4 cellular contexts compared by ENCODE assay signal in the genomic region with DNA sequence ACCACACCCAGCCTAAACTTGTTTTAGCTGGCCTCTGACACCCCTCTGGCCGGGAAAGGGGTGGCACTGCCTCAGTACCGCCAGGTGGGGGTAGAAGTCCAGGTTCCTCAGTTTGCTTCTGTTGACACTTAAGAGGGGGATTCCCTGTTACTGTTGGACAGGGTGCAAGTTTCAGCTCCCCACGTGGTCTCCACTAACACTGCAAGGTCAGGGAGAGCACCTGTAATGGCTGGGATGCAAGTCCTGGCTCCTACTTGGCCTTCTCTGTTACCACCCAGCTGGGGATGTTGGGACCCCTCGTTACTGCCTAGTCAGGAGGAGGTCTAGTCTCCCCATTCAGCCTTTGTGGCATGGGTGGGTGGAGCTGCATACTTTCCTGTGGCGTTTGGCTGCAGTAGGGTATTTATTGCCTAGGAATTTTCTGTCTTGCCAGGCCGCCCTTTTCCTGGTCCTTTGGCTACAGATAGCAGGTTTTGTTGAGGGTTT.
TF ChIP-seq lines count a peak whose summit lies in the region.

No MANE protein-coding gene starts in this region.

TF ChIP-seq in SK-N-SH, 30 proteins besides CTCF, POLR2A, EP300 and RAD21 (continues in another document):
- TF ChIP-seq RCOR1 (IDR thresholded peaks at IDR 0.05; ENCODE audit: low read length) (no peak), EZH2phosphoT487 (IDR thresholded peaks at IDR 0.05; ENCODE audit: borderline replicate concordance, low read depth) (no peak), NFIC (IDR thresholded peaks at IDR 0.05; ENCODE audit: borderline replicate concordance) (no peak), FOXM1 (IDR thresholded peaks at IDR 0.05; ENCODE audit: low read depth) (no peak), TCF12 (IDR thresholded peaks at IDR 0.05) (no peak), RFX5 (IDR thresholded peaks at IDR 0.05; ENCODE audit: low read length) (no peak), MEF2A (IDR thresholded peaks at IDR 0.05; ENCODE audit: borderline replicate concordance, low read depth) (no peak)
- TF ChIP-seq, protein P1, sequence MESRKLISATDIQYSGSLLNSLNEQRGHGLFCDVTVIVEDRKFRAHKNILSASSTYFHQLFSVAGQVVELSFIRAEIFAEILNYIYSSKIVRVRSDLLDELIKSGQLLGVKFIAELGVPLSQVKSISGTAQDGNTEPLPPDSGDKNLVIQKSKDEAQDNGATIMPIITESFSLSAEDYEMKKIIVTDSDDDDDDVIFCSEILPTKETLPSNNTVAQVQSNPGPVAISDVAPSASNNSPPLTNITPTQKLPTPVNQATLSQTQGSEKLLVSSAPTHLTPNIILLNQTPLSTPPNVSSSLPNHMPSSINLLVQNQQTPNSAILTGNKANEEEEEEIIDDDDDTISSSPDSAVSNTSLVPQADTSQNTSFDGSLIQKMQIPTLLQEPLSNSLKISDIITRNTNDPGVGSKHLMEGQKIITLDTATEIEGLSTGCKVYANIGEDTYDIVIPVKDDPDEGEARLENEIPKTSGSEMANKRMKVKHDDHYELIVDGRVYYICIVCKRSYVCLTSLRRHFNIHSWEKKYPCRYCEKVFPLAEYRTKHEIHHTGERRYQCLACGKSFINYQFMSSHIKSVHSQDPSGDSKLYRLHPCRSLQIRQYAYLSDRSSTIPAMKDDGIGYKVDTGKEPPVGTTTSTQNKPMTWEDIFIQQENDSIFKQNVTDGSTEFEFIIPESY (IDR thresholded peaks at IDR 0.05; ENCODE audit: borderline replicate concordance, low read depth) = no peak
- TF ChIP-seq, protein P2, sequence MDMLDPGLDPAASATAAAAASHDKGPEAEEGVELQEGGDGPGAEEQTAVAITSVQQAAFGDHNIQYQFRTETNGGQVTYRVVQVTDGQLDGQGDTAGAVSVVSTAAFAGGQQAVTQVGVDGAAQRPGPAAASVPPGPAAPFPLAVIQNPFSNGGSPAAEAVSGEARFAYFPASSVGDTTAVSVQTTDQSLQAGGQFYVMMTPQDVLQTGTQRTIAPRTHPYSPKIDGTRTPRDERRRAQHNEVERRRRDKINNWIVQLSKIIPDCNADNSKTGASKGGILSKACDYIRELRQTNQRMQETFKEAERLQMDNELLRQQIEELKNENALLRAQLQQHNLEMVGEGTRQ (IDR thresholded peaks at IDR 0.05; ENCODE audit: borderline replicate concordance, low read depth, low read length) = no peak
- TF ChIP-seq, protein P3, sequence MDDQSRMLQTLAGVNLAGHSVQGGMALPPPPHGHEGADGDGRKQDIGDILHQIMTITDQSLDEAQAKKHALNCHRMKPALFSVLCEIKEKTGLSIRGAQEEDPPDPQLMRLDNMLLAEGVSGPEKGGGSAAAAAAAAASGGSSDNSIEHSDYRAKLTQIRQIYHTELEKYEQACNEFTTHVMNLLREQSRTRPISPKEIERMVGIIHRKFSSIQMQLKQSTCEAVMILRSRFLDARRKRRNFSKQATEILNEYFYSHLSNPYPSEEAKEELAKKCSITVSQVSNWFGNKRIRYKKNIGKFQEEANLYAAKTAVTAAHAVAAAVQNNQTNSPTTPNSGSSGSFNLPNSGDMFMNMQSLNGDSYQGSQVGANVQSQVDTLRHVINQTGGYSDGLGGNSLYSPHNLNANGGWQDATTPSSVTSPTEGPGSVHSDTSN (IDR thresholded peaks at IDR 0.05) = no peak

TF ChIP-seq in SK-N-SH treated with all-trans-retinoic acid at 6 μM for 48 hours, 23 proteins besides CTCF, POLR2A, EP300 and RAD21 (continues in another document):
- TF ChIP-seq ZNF70 (CRISPR knock-in tag; IDR thresholded peaks at IDR 0.05) (no peak), ISL1 (CRISPR knock-in tag; IDR thresholded peaks at IDR 0.05) (no peak), OSR1 (CRISPR knock-in tag; IDR thresholded peaks at IDR 0.05) (no peak), ZNF565 (CRISPR knock-in tag; conservative IDR thresholded peaks at IDR 0.05; ENCODE audit: low read depth) (no peak), BACH2 (CRISPR knock-in tag; IDR thresholded peaks at IDR 0.05; ENCODE audit: borderline replicate concordance) (no peak), SNAI2 (CRISPR knock-in tag; IDR thresholded peaks at IDR 0.05) (no peak), ARNTL (CRISPR knock-in tag; IDR thresholded peaks at IDR 0.05; ENCODE audit: borderline replicate concordance, low read depth) (no peak), CSDC2 (CRISPR knock-in tag; IDR thresholded peaks at IDR 0.05) (no peak)
- TF ChIP-seq, protein P4, sequence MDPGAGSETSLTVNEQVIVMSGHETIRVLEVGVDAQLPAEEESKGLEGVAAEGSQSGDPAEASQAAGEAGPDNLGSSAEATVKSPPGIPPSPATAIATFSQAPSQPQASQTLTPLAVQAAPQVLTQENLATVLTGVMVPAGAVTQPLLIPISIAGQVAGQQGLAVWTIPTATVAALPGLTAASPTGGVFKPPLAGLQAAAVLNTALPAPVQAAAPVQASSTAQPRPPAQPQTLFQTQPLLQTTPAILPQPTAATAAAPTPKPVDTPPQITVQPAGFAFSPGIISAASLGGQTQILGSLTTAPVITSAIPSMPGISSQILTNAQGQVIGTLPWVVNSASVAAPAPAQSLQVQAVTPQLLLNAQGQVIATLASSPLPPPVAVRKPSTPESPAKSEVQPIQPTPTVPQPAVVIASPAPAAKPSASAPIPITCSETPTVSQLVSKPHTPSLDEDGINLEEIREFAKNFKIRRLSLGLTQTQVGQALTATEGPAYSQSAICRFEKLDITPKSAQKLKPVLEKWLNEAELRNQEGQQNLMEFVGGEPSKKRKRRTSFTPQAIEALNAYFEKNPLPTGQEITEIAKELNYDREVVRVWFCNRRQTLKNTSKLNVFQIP (CRISPR knock-in tag; IDR thresholded peaks at IDR 0.05; ENCODE audit: borderline replicate concordance, low read depth) = no peak
- TF ChIP-seq, protein P5, sequence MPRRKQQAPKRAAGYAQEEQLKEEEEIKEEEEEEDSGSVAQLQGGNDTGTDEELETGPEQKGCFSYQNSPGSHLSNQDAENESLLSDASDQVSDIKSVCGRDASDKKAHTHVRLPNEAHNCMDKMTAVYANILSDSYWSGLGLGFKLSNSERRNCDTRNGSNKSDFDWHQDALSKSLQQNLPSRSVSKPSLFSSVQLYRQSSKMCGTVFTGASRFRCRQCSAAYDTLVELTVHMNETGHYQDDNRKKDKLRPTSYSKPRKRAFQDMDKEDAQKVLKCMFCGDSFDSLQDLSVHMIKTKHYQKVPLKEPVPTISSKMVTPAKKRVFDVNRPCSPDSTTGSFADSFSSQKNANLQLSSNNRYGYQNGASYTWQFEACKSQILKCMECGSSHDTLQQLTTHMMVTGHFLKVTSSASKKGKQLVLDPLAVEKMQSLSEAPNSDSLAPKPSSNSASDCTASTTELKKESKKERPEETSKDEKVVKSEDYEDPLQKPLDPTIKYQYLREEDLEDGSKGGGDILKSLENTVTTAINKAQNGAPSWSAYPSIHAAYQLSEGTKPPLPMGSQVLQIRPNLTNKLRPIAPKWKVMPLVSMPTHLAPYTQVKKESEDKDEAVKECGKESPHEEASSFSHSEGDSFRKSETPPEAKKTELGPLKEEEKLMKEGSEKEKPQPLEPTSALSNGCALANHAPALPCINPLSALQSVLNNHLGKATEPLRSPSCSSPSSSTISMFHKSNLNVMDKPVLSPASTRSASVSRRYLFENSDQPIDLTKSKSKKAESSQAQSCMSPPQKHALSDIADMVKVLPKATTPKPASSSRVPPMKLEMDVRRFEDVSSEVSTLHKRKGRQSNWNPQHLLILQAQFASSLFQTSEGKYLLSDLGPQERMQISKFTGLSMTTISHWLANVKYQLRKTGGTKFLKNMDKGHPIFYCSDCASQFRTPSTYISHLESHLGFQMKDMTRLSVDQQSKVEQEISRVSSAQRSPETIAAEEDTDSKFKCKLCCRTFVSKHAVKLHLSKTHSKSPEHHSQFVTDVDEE (CRISPR knock-in tag; IDR thresholded peaks at IDR 0.05) = no peak

TF ChIP-seq in H1, 55 proteins besides CTCF, POLR2A, EP300 and RAD21:
- TF ChIP-seq SIN3A (conservative IDR thresholded peaks at IDR 0.05 in 1 of 2, IDR thresholded peaks at IDR 0.05 in 1 of 2; ENCODE audit: low read depth in 1 of 2, low read length in 2 of 2) (0 out of 4 replicates have a peak, but pooled peaks of 1 of the 2 experiments have one; percentile 27), BACH1 (IDR thresholded peaks at IDR 0.05; ENCODE audit: low read length) (no peak), KDM4A (IDR thresholded peaks at IDR 0.05; ENCODE audit: low read depth, low read length, severe bottlenecking) (no peak), HDAC6 (IDR thresholded peaks at IDR 0.05; ENCODE audit: low read depth, low read length) (no peak), JUN (IDR thresholded peaks at IDR 0.05; ENCODE audit: low read depth, low read length) (no peak), GTF2F1 (IDR thresholded peaks at IDR 0.05; ENCODE audit: borderline replicate concordance, low read depth, low read length) (no peak), RXRA (IDR thresholded peaks at IDR 0.05; ENCODE audit: insufficient read depth, low read depth, low read length) (no peak)
- TF ChIP-seq, protein P6, sequence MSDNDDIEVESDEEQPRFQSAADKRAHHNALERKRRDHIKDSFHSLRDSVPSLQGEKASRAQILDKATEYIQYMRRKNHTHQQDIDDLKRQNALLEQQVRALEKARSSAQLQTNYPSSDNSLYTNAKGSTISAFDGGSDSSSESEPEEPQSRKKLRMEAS (IDR thresholded peaks at IDR 0.05) = peak; percentile 71; the same call in 1 of the 2 replicates

TF ChIP-seq in HEK293T, 16 proteins besides CTCF, POLR2A, EP300 and RAD21:
- TF ChIP-seq SP1 (IDR thresholded peaks at IDR 0.05) = no peak
- no peak for TF ChIP-seq ZNF384 (IDR thresholded peaks at IDR 0.05)
- no peak for TF ChIP-seq LEF1 (IDR thresholded peaks at IDR 0.05; ENCODE audit: borderline replicate concordance)
- TF ChIP-seq ELF4 (IDR thresholded peaks at IDR 0.05) = no peak
